ENCODE assay signal across 10 cellular contexts in genomic region chr2:218895326-218895725, GRCh38. TPM values are rescaled to one million over a fixed set of nuclear protein-coding genes. Genes with fewer than 3 reads are reported as not detected.
A peak's percentile ranks its signal among the peaks of the same experiment; 100 is the strongest.
DNase-seq lines count a peak whose midpoint lies in the region; ATAC-seq and TF ChIP-seq lines count a peak whose summit lies in the region.
"Had no signal": no experiment of that assay in that cellular context is flagged by ENCODE, and none has a peak within 500 bp of the region (broad histone marks: within the 10 kb centered on the region; RNA-seq: fewer than 3 reads in every experiment).

No MANE protein-coding gene starts in this region.

- H3K79me2 ChIP-seq in MM.1S (ENCODE audit: low read length) (peaks cover 24% of the 10 kb centered on the region), trophoblast cell (ENCODE audit: control insufficient read depth, insufficient read depth, low read length, poor library complexity) (no peaks in the 10 kb centered on the region)

- H2AK5ac ChIP-seq in trophoblast cell (ENCODE audit: low read length) = no peak overlapping the region

- H3K9ac ChIP-seq in MM.1S (ENCODE audit: low read length) (peak overlapping the region; percentile 94; the same call in 1 of the 2 replicates), trophoblast cell (ENCODE audit: low read length) (no peak overlapping the region)

- DNase-seq in T-helper 2 cell treated with Interferon-gamma antibody and Interleukin-4, amounts not matched to agents 5 μg/mL and 100 μg/mL, for 36 hours (ENCODE audit: low spot score) = no peak
- no peak for DNase-seq in T-helper 2 cell
- DNase-seq in MM.1S = no peak
- no peak for DNase-seq in effector memory CD8-positive, alpha-beta T cell
- DNase-seq in trophoblast cell = no peak
- DNase-seq in HUDEP-2 (lab: John Stamatoyannopoulos, UW; ENCODE audit: unreplicated experiment in 76 of 76) = no peak
- no peak for DNase-seq in stimulated activated CD4-positive, alpha-beta T cell treated with anti-CD3 and anti-CD28 coated beads, Interleukin-4, amount 100 ng/mL, for 24 hours
- DNase-seq: activated naive CD4-positive, alpha-beta T cell treated with anti-CD3 and anti-CD28 coated beads, Interleukin-2, amount 10 ng/mL, durations not matched to agents 7 days and 5 days; mucosa of descending colon had no signal

- H4K8ac ChIP-seq in trophoblast cell (ENCODE audit: low read depth, low read length) = no peak overlapping the region

- H3K14ac ChIP-seq in trophoblast cell (ENCODE audit: low read length) = no peak overlapping the region

- H3K27ac Mint-ChIP-seq in T-helper 2 cell treated with Interferon-gamma antibody and Interleukin-4, amounts not matched to agents 5 μg/mL and 100 μg/mL, for 36 hours = peak overlapping the region; percentile 19
- peak overlapping the region; percentile 93 to 94 for H3K27ac Mint-ChIP-seq in effector memory CD8-positive, alpha-beta T cell
- H3K27ac Mint-ChIP-seq: activated naive CD4-positive, alpha-beta T cell treated with anti-CD3 and anti-CD28 coated beads, Interleukin-2, amount 10 ng/mL, durations not matched to agents 7 days and 5 days had no signal

- WGBS in trophoblast cell (ENCODE audit: extremely low coverage, insufficient coverage, insufficient read length) = no CpG with 5 or more reads among the region's 3 CpGs

- H3K4me2 ChIP-seq in MM.1S (ENCODE audit: low read depth, low read length) = peak overlapping the region; percentile 88; the same call in 1 of the 2 replicates
- H3K4me2 ChIP-seq in trophoblast cell (ENCODE audit: low read length) = peak overlapping the region; percentile 33

- peak overlapping the region; percentile 21 for H2BK12ac ChIP-seq in trophoblast cell (ENCODE audit: low read length)

- H3K9me3 ChIP-seq in MM.1S (replicated peaks; ENCODE audit: insufficient read depth, low read length) = no peaks in the 10 kb centered on the region
- H3K9me3 ChIP-seq in trophoblast cell (ENCODE audit: insufficient read depth, low read depth, low read length) = peaks cover 4% of the 10 kb centered on the region
- H3K9me3 ChIP-seq: mucosa of descending colon had no signal

- H3K23ac ChIP-seq in trophoblast cell (ENCODE audit: low read length) = no peak overlapping the region

- H3K9me2 ChIP-seq in MM.1S (replicated peaks; ENCODE audit: insufficient read depth, low read length) = no peaks in the 10 kb centered on the region

- H4K91ac ChIP-seq in trophoblast cell (ENCODE audit: low read depth, low read length) = peak overlapping the region; percentile 74

- no peaks in the 10 kb centered on the region for H3K36me3 ChIP-seq in MM.1S (replicated peaks; ENCODE audit: insufficient read depth, low read length)
- no peaks in the 10 kb centered on the region for H3K36me3 ChIP-seq in trophoblast cell (ENCODE audit: control insufficient read depth in 1 of 2, insufficient read depth in 2 of 2, low read length in 2 of 2)

- no peaks in the 10 kb centered on the region for H4K20me1 ChIP-seq in MM.1S (ENCODE audit: insufficient read depth, low read length)

- H3K27me3 ChIP-seq in MM.1S (replicated peaks; ENCODE audit: insufficient read depth, low read length) (no peaks in the 10 kb centered on the region), trophoblast cell (ENCODE audit: insufficient read depth, low read length) (peaks cover 44% of the 10 kb centered on the region)

- peaks cover 38% of the 10 kb centered on the region for H3K4me1 Mint-ChIP-seq in T-helper 2 cell treated with Interferon-gamma antibody and Interleukin-4, amounts not matched to agents 5 μg/mL and 100 μg/mL, for 36 hours (ENCODE audit: low read depth)
- peaks cover 43 to 52% of the 10 kb centered on the region in 2 donors for H3K4me1 Mint-ChIP-seq in effector memory CD8-positive, alpha-beta T cell (ENCODE audit: low read depth in 2 of 2)

- H3K4me3 Mint-ChIP-seq in T-helper 2 cell treated with Interferon-gamma antibody and Interleukin-4, amounts not matched to agents 5 μg/mL and 100 μg/mL, for 36 hours = peak overlapping the region; percentile 3
- peak overlapping the region; percentile 59 to 82 for H3K4me3 Mint-ChIP-seq in effector memory CD8-positive, alpha-beta T cell

- H3K9me3 Mint-ChIP-seq in T-helper 2 cell treated with Interferon-gamma antibody and Interleukin-4, amounts not matched to agents 5 μg/mL and 100 μg/mL, for 36 hours = no peaks in the 10 kb centered on the region
- H3K9me3 Mint-ChIP-seq in effector memory CD8-positive, alpha-beta T cell = no peaks in the 10 kb centered on the region
- H3K9me3 Mint-ChIP-seq: activated naive CD4-positive, alpha-beta T cell treated with anti-CD3 and anti-CD28 coated beads, Interleukin-2, amount 10 ng/mL, durations not matched to agents 7 days and 5 days had no signal

- no peak for TF ChIP-seq CTCF in MM.1S (IDR thresholded peaks at IDR 0.05; ENCODE audit: low read length)

- ATAC-seq in effector memory CD8-positive, alpha-beta T cell (replicated peaks) = no peak
- no peak for ATAC-seq in HG02642 (IDR thresholded peaks at IDR 0.05; ENCODE audit: poor library complexity, unreplicated experiment)
- ATAC-seq: mucosa of descending colon had no signal

- no peak overlapping the region for H2BK5ac ChIP-seq in trophoblast cell (ENCODE audit: low read depth, low read length, poor library complexity)

- no peak overlapping the region for H2AFZ ChIP-seq in MM.1S (ENCODE audit: low read length)
- no peak overlapping the region for H2AFZ ChIP-seq in trophoblast cell (ENCODE audit: insufficient read depth, low read length, poor library complexity)

- no peak overlapping the region for H3K4ac ChIP-seq in trophoblast cell (ENCODE audit: low read depth, low read length)

- peaks cover 46% of the 10 kb centered on the region for H3F3A ChIP-seq in MM.1S (ENCODE audit: insufficient read depth, low read length)

- H3K4me1 ChIP-seq in MM.1S (ENCODE audit: low read length) (peaks cover 67% of the 10 kb centered on the region), trophoblast cell (ENCODE audit: control insufficient read depth in 1 of 2, insufficient read depth in 2 of 2, low read length in 2 of 2) (peaks cover 35 to 47% of the 10 kb centered on the region in 2 experiments)

- H3K4me3 ChIP-seq in MM.1S (ENCODE audit: low read length) (no peak overlapping the region), trophoblast cell (ENCODE audit: low read depth, low read length) (no peak overlapping the region)
- H3K4me3 ChIP-seq: mucosa of descending colon had no signal

- H3K18ac ChIP-seq in trophoblast cell (ENCODE audit: low read length) = no peak overlapping the region

- peak overlapping the region; percentile 10 for H2BK120ac ChIP-seq in trophoblast cell (ENCODE audit: insufficient read depth, low read length, poor library complexity)

- H3K79me1 ChIP-seq in trophoblast cell (ENCODE audit: low read length) = peaks cover 5% of the 10 kb centered on the region

- H4K12ac ChIP-seq in trophoblast cell (ENCODE audit: low read depth, low read length) = no peak overlapping the region

- peaks cover 57% of the 10 kb centered on the region for H3K27me3 Mint-ChIP-seq in T-helper 2 cell treated with Interferon-gamma antibody and Interleukin-4, amounts not matched to agents 5 μg/mL and 100 μg/mL, for 36 hours (ENCODE audit: low read depth)
- H3K27me3 Mint-ChIP-seq in effector memory CD8-positive, alpha-beta T cell = peaks cover 8 to 15% of the 10 kb centered on the region in 2 donors

- no peaks in the 10 kb centered on the region for H3K36me3 Mint-ChIP-seq in T-helper 2 cell treated with Interferon-gamma antibody and Interleukin-4, amounts not matched to agents 5 μg/mL and 100 μg/mL, for 36 hours (ENCODE audit: low read depth)
- peaks cover 68% of the 10 kb centered on the region for H3K36me3 Mint-ChIP-seq in effector memory CD8-positive, alpha-beta T cell (ENCODE audit: insufficient read depth)
- H3K36me3 Mint-ChIP-seq: activated naive CD4-positive, alpha-beta T cell treated with anti-CD3 and anti-CD28 coated beads, Interleukin-2, amount 10 ng/mL, durations not matched to agents 7 days and 5 days had no signal

- peak overlapping the region; percentile 98 for H3K27ac ChIP-seq in MM.1S (ENCODE audit: low read length)
- no peak overlapping the region for H3K27ac ChIP-seq in trophoblast cell (ENCODE audit: low read depth, low read length)

RNA-seq across cellular contexts. Expression of gene WNT10A, which starts 14.7 kb away (rescaled TPM):
- polyA plus RNA-seq in trophoblast cell (2013) = 0.15 and 0.22 TPM in 2 replicates

RNA-seq across cellular contexts. Expression of gene WNT6, which starts 35.7 kb away (rescaled TPM):
- 22.5 and 23.5 TPM in 2 replicates for polyA plus RNA-seq in trophoblast cell (2013)
